In the genomic region with DNA sequence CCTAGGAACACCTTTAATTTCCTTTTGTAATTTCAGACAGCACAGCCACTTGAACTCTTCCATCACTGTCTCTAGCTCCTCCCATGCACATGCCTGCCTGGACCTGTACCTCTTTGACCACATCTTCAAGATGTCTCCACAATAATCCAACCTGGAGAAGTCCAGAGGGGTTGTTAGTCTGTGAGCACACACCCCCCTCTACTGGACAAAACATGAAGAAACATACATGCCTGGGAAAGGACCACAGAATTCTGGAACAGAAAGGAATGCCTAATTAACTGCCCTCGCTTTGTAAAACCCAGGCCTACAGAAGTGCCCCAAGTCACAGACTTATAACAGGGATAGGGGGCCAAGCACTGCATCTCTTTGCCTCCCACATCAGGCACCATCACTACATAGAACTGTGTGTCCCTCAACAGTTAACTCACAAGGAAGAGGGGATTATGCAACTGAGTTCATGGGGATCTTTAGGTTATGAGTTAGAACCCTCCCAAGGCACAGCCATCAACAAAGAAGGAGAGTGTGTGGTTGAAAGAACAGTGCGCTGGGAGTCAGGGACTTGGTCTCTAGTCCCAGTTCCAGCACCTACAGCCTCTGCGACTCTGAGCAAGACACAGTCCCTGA, we compare ENCODE assay signal across 8 cellular contexts.
A peak's percentile ranks its signal among the peaks of the same experiment; 100 is the strongest.
DNase-seq lines count a peak whose midpoint lies in the region; ATAC-seq and TF ChIP-seq lines count a peak whose summit lies in the region.

No MANE protein-coding gene starts in this region.

- peaks cover 0 to 20% (median 6%) of the 10 kb centered on the region in 3 donors for H3K4me1 ChIP-seq in gastroesophageal sphincter

- intact Hi-C loops in sciatic nerve (cut with DNase I): no loop called here

- 71% methylated on average over 3 of the region's 3 CpGs; no CpG with 5 or more reads in 1 of the 2 donors for WGBS in gastroesophageal sphincter (ENCODE audit: low coverage in 1 of 2), 2 donors

- no peaks in the 10 kb centered on the region for H3K27me3 ChIP-seq in gastroesophageal sphincter

- no peak overlapping the region for H3K4me3 ChIP-seq in gastroesophageal sphincter

- no peak for TF ChIP-seq POLR2A in gastroesophageal sphincter (IDR thresholded peaks at IDR 0.05)

- TF ChIP-seq EP300 in gastroesophageal sphincter (IDR thresholded peaks at IDR 0.05): no peak

- H3K27ac ChIP-seq in gastroesophageal sphincter: no peak overlapping the region

- peak; percentile 40 to 72 (median 66) for TF ChIP-seq CTCF in gastroesophageal sphincter (IDR thresholded peaks at IDR 0.05)

- DNase-seq in NCI-H2029 (lab: John Stamatoyannopoulos, UW) (peak; percentile 38), NCI-H2029 treated with DMSO at 0.1 percent for 48 hours (lab: John Stamatoyannopoulos, UW) (no peak), LoVo (ENCODE audit: low spot score) (peak; percentile 68), SW480 (ENCODE audit: low spot score) (peak; percentile 45), sciatic nerve (ENCODE audit: low spot score) (no peak)
- no peak for DNase-seq in activated CD8-positive, alpha-beta memory T cell treated with anti-CD3 and anti-CD28 coated beads for 24 hours

- H3K9me3 ChIP-seq in gastroesophageal sphincter: no peaks in the 10 kb centered on the region

- ATAC-seq in gastroesophageal sphincter (no peak), sciatic nerve (peak; percentile 72), HG03280 (IDR thresholded peaks at IDR 0.05; ENCODE audit: unreplicated experiment) (no peak)

- H3K36me3 ChIP-seq in gastroesophageal sphincter: no peaks in the 10 kb centered on the region

Comparison
In these comparisons a context has a peak if more than half of its experiments do, and no peak if none do; other contexts are left out.
1. DNase-seq: peak in NCI-H2029 (single experiment), LoVo (single experiment) and SW480 (single experiment); none in NCI-H2029 treated with DMSO at 0.1 percent for 48 hours (single experiment), sciatic nerve (single experiment) and activated CD8-positive, alpha-beta memory T cell treated with anti-CD3 and anti-CD28 coated beads for 24 hours (single experiment).